Comparison of ENCODE assay signal across 13 cellular contexts in genomic region chr9:115034801-115035200, GRCh38.
A peak's percentile ranks its signal among the peaks of the same experiment; 100 is the strongest.
DNase-seq lines count a peak whose midpoint lies in the region; ATAC-seq, FAIRE-seq and TF ChIP-seq lines count a peak whose summit lies in the region.
"Had no signal": no experiment of that assay in that cellular context is flagged by ENCODE, and none has a peak within 500 bp of the region (broad histone marks: within the 10 kb centered on the region; RNA-seq: fewer than 3 reads in every experiment).

No MANE protein-coding gene starts in this region.

- peak; percentile 28 for DNase-seq in HPDE6-E6E7 (ENCODE audit: extremely low spot score)
- peak; percentile 74 for DNase-seq in bronchial epithelial cell (ENCODE audit: low read depth)
- no peak for DNase-seq in nucleus accumbens (lab: John Stamatoyannopoulos, UW)
- no peak for DNase-seq in T-helper 2 cell
- no peak for DNase-seq in NCI-H1048 (lab: John Stamatoyannopoulos, UW)
- DNase-seq: activated CD4-positive, alpha-beta T cell treated with anti-CD3 and anti-CD28 coated beads, Interleukin-2, amount 50 U/mL, for 4 hours; glutamatergic neuron; NCI-H2227 treated with DMSO at 0.1 percent for 48 hours; stimulated activated CD4-positive, alpha-beta T cell treated with anti-CD3 and anti-CD28 coated beads, Interleukin-12 subunit alpha, Interleukin-12 subunit beta, amount 100 ng/mL, for 4 hours had no signal

- H3K4me1 ChIP-seq in ACC112 (ENCODE audit: control insufficient read depth, insufficient read depth, low read length, unreplicated experiment) (peaks cover 14% of the 10 kb centered on the region), muscle layer of colon (ENCODE audit: insufficient read depth, low read length) (peaks cover 66% of the 10 kb centered on the region)

- no peak overlapping the region for H3K9ac ChIP-seq in muscle layer of colon (ENCODE audit: low read length)

- H3K27me3 ChIP-seq in ACC112 (ENCODE audit: insufficient read depth, low read length): no peaks in the 10 kb centered on the region
- no peaks in the 10 kb centered on the region for H3K27me3 ChIP-seq in bronchial epithelial cell (ENCODE audit: control insufficient read depth, insufficient read depth, low read length)
- no peaks in the 10 kb centered on the region for H3K27me3 ChIP-seq in muscle layer of colon (ENCODE audit: control insufficient read depth in 1 of 2, insufficient read depth in 2 of 2, low read length in 2 of 2)
- H3K27me3 ChIP-seq: SJSA1 had no signal

- H3K79me2 ChIP-seq in ACC112 (ENCODE audit: control insufficient read depth, insufficient read depth, low read length, unreplicated experiment): no peaks in the 10 kb centered on the region

- no peaks in the 10 kb centered on the region for H3K9me3 ChIP-seq in muscle layer of colon (ENCODE audit: low read length)
- H3K9me3 ChIP-seq: SJSA1 had no signal

- ATAC-seq in HG03039 (IDR thresholded peaks at IDR 0.05; ENCODE audit: unreplicated experiment): no peak

- TF ChIP-seq CTCF in bronchial epithelial cell (IDR thresholded peaks at IDR 0.05; ENCODE audit: insufficient read depth, low read length, severe bottlenecking): no peak

- no peak overlapping the region for H2AFZ ChIP-seq in ACC112 (ENCODE audit: low read length, unreplicated experiment)

- H3K4me3 ChIP-seq in ACC112 (ENCODE audit: low read depth, low read length) (no peak overlapping the region), bronchial epithelial cell (ENCODE audit: low read depth, low read length) (no peak overlapping the region), muscle layer of colon (ENCODE audit: low read depth in 1 of 2, low read length in 2 of 2) (no peak overlapping the region)
- H3K4me3 ChIP-seq: SJSA1 had no signal

- H3K27ac ChIP-seq in ACC112 (ENCODE audit: low read depth, low read length) (0 out of 2 replicates have a peak overlapping the region, but pooled peaks have one; percentile 61), muscle layer of colon (ENCODE audit: low read depth, low read length) (peak overlapping the region; percentile 87)

- no peak for FAIRE-seq in bronchial epithelial cell (lab: Jason Lieb, UNC)

- H3K36me3 ChIP-seq in ACC112 (ENCODE audit: insufficient read depth, low read length) (no peaks in the 10 kb centered on the region), bronchial epithelial cell (ENCODE audit: control insufficient read depth, insufficient read depth, low read length) (peaks cover 10% of the 10 kb centered on the region), muscle layer of colon (ENCODE audit: insufficient read depth, low read length) (peaks cover 56% of the 10 kb centered on the region)

Comparison
In these comparisons a context has a peak if more than half of its experiments do, and no peak if none do; other contexts are left out.
1. DNase-seq: peak in HPDE6-E6E7 (single experiment) and bronchial epithelial cell (single experiment); none in nucleus accumbens (0 of 56), T-helper 2 cell (0 of 5) and NCI-H1048 (single experiment).